In the genomic region with DNA sequence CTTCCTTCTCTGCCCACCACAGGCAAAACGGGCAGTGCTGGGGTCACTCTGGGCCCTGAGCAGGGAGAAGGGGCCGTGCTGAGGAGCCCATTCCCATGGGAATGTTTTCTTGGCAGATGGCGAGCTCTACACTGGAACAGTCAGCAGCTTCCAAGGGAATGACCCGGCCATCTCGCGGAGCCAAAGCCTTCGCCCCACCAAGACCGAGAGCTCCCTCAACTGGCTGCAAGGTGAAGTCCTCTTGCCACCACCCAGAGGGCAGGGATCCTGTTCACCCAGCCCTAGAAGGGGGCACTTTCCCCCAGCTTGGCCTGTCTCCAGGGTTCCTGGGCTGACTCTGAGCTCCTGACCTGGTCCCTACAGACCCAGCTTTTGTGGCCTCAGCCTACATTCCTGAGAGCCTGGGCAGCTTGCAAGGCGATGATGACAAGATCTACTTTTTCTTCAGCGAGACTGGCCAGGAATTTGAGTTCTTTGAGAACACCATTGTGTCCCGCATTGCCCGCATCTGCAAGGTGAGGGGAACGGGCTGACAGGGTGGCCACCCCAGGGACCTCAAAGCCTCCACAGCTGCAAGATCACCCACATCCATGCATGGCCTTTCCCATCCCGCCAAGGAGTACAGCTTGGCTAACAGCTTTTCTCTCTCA, we compare ENCODE assay signal across 10 cellular contexts. TPM values are rescaled to one million over a fixed set of nuclear protein-coding genes. Genes with fewer than 3 reads are reported as not detected.
DNase-seq lines count a peak whose midpoint lies in the region; FAIRE-seq and TF ChIP-seq lines count a peak whose summit lies in the region.
"Had no signal": no experiment of that assay in that cellular context is flagged by ENCODE, and none has a peak within 500 bp of the region (broad histone marks: within the 10 kb centered on the region; RNA-seq: fewer than 3 reads in every experiment).

No MANE protein-coding gene starts in this region.

- H2BK120ac ChIP-seq in H1 (replicated peaks; ENCODE audit: low read depth, low read length), result no peak overlapping the region

- intact Hi-C loops in transverse colon (cut with DNase I; ENCODE audit: low total_unique reads), result loop anchor here (10.0 kb wide), 1 partner anchor 467 kb away; the partner anchor contains the start of gene MESP1

- no peak overlapping the region for H3K4me2 ChIP-seq in H1 (ENCODE audit: insufficient read depth in 1 of 2, low read depth in 2 of 2, low read length in 2 of 2)

- peak overlapping the region; percentile 19; the same call in 1 of the 2 replicates for H3K18ac ChIP-seq in H1 (ENCODE audit: extremely low read depth, low read length)

- no peak overlapping the region for H3K14ac ChIP-seq in H1 (ENCODE audit: insufficient read length)

- H3K4me3 ChIP-seq in H1 (ENCODE audit: extremely low read depth in 1 of 4, insufficient read depth in 2 of 4, low read depth in 3 of 4, low read length in 4 of 4) (no peak overlapping the region), transverse colon (no peak overlapping the region)

- no peaks in the 10 kb centered on the region; the same call in 1 of the 2 replicates for H3K79me1 ChIP-seq in H1 (ENCODE audit: low read depth, low read length)

- H3K36me3 ChIP-seq in H1 (ENCODE audit: control insufficient read depth in 2 of 4, insufficient read depth in 4 of 4, low read length in 3 of 4) (peaks cover 13 to 30% (median 25%) of the 10 kb centered on the region in 4 experiments; a peak in 7 of 8 replicates), transverse colon (peaks cover 0 to 40% (median 16%) of the 10 kb centered on the region in 4 donors)

- H3K27ac ChIP-seq in H1 (ENCODE audit: low read depth, low read length) (no peak overlapping the region), transverse colon (peak overlapping the region; percentile 40 to 77 (median 53))

- POLR2A ChIA-PET in H1 (lab: Charles Lee; ENCODE audit: partially characterized antibody), result interaction anchor here (1.4 to 2.8 kb wide), 2 partner anchors 10 to 44 kb away, joined by 5 to 10 read pairs; partner anchors contain the start of gene NGRN

- TF ChIP-seq CTCF in H1 (IDR thresholded peaks at IDR 0.05; ENCODE audit: control extremely low read depth in 1 of 3, insufficient read depth in 1 of 3, low read depth in 1 of 3, low read length in 3 of 3), result peak; percentile 95
- TF ChIP-seq CTCF in transverse colon (IDR thresholded peaks at IDR 0.05), result peak; percentile 71 to 85 (median 75)

- H2BK15ac ChIP-seq in H1 (ENCODE audit: low read length), result no peak overlapping the region

- H2AK5ac ChIP-seq in H1 (ENCODE audit: low read depth, low read length), result no peak overlapping the region

- H3K23ac ChIP-seq in H1 (ENCODE audit: insufficient read length), result no peak overlapping the region

- in situ Hi-C loops in KBM-7 (cut with MboI; ENCODE audit: low pct_unique_long_range_greater_than_20kb, low sequenced_read_pairs) (no loop called here), transverse colon (cut with MboI; ENCODE audit: low pct_ligation_motif_present in 1 of 4, low pct_unique_long_range_greater_than_20kb in 1 of 4, low sequenced_read_pairs in 3 of 4) (loop anchor here in 1 of 4 donors (5.0 kb wide), 1 partner anchor 69 kb away; no protein-coding TSS in a partner anchor)

- FAIRE-seq in H1 (lab: Jason Lieb, UNC), result no peak
- FAIRE-seq: colon, G401.6 had no signal

- no peaks in the 10 kb centered on the region for H3K23me2 ChIP-seq in H1 (ENCODE audit: low read depth, low read length)

- H3K9me3 ChIP-seq in H1 (ENCODE audit: insufficient read depth in 2 of 2, low read depth in 1 of 2, low read length in 1 of 2) (no peaks in the 10 kb centered on the region), transverse colon (no peaks in the 10 kb centered on the region)

- no peak overlapping the region for H3K4ac ChIP-seq in H1 (replicated peaks; ENCODE audit: insufficient read length, low read depth, low read length)

- TF ChIP-seq EP300 in H1 (IDR thresholded peaks at IDR 0.05; ENCODE audit: borderline replicate concordance in 1 of 2, low read depth in 2 of 2, low read length in 2 of 2) (no peak), transverse colon (IDR thresholded peaks at IDR 0.05; ENCODE audit: low read depth) (no peak)

- DNase-seq in NCI-H2081 (lab: John Stamatoyannopoulos, UW) (peak; percentile 63 to 70), NCI-H2081 treated with DMSO at 0.1 percent for 48 hours (lab: John Stamatoyannopoulos, UW) (no peak), KBM-7 (peak; percentile 59), SHP77 (lab: John Stamatoyannopoulos, UW) (peak; percentile 67 to 75), H1 (ENCODE audit: low read depth in 1 of 2, low spot score in 2 of 2) (peak; percentile 72 to 83), lung microvascular endothelial cell (ENCODE audit: low read depth in 2 of 2) (peak; percentile 82 to 87), transverse colon (peak; percentile 80), OCI-M2 (lab: John Stamatoyannopoulos, UW; ENCODE audit: unreplicated experiment) (no peak)

- peaks cover 3% of the 10 kb centered on the region in 2 experiments for H4K20me1 ChIP-seq in H1 (replicated peaks in 1 of 2; ENCODE audit: control insufficient read depth in 1 of 2, insufficient read depth in 2 of 2, low read length in 2 of 2)

- H2BK12ac ChIP-seq in H1 (ENCODE audit: low read depth, low read length), result 0 out of 2 replicates have a peak overlapping the region, but pooled peaks have one; percentile 68

- H3K4me1 ChIP-seq in H1 (replicated peaks in 1 of 4; ENCODE audit: control insufficient read depth in 3 of 4, insufficient read depth in 4 of 4, low read length in 3 of 4) (peaks cover 0 to 2% (median under 1%) of the 10 kb centered on the region in 4 experiments; a peak in 2 of 7 replicates), transverse colon (peaks cover 3 to 14% (median 6%) of the 10 kb centered on the region in 4 donors)

- no peak overlapping the region for H4K91ac ChIP-seq in H1 (replicated peaks; ENCODE audit: insufficient read length, low read length)

- no peaks in the 10 kb centered on the region; a peak in 1 of 4 replicates for H3K79me2 ChIP-seq in H1 (ENCODE audit: control insufficient read depth in 1 of 2, insufficient read depth in 2 of 2, low read length in 2 of 2)

- no peak overlapping the region for H3K9ac ChIP-seq in H1 (replicated peaks in 1 of 4; ENCODE audit: extremely low read depth in 1 of 4, low read depth in 3 of 4, low read length in 3 of 4)

- H3K27me3 ChIP-seq in H1 (replicated peaks in 1 of 4; ENCODE audit: control insufficient read depth in 3 of 4, extremely low read depth in 1 of 4, insufficient read depth in 3 of 4, low read length in 3 of 4) (no peaks in the 10 kb centered on the region), transverse colon (no peaks in the 10 kb centered on the region)

- H3K56ac ChIP-seq in H1 (replicated peaks; ENCODE audit: insufficient read length, low read depth, low read length), result no peak overlapping the region

- TF ChIP-seq RAD21 in H1 (IDR thresholded peaks at IDR 0.05 in 1 of 2, conservative IDR thresholded peaks at IDR 0.05 in 1 of 2; ENCODE audit: low read depth in 2 of 2, low read length in 2 of 2), result peak; percentile 96 to 97

- TF ChIP-seq POLR2A in H1 (IDR thresholded peaks at IDR 0.05; ENCODE audit: control extremely low read depth in 1 of 2, low read depth in 2 of 2, low read length in 2 of 2) (no peak), transverse colon (IDR thresholded peaks at IDR 0.05) (no peak)

- CTCF ChIA-PET in H1 (lab: Charles Lee; ENCODE audit: partially characterized antibody), result interaction anchor here (0.5 to 12.3 kb wide), 41 partner anchors 9 to 533 kb away, joined by 3 to 182 read pairs (median 4); partner anchors contain the start of genes ARPIN, CIB1, GDPGP1 and SEMA4B

- H4K5ac ChIP-seq in H1 (ENCODE audit: insufficient read length, low read depth, low read length), result no peak overlapping the region

- H2AFZ ChIP-seq in H1 (ENCODE audit: low read length), result no peak overlapping the region

- peak overlapping the region; percentile 49; the same call in 1 of the 2 replicates for H2BK5ac ChIP-seq in H1 (ENCODE audit: low read depth, low read length)

- no peak overlapping the region; the same call in 1 of the 2 replicates for H4K8ac ChIP-seq in H1 (ENCODE audit: extremely low read depth, insufficient read depth, low read length)

- 59% methylated on average over 13 of the region's 14 CpGs; no CpG with 5 or more reads in 1 of the 2 experiments for WGBS in H1 (ENCODE audit: extremely low coverage in 1 of 2, insufficient coverage in 1 of 2, insufficient read length in 1 of 2, insufficient replicate concordance in 2 of 2, low coverage in 1 of 2, low lambda C conversion rate in 2 of 2, missing lambda C conversion rate in 1 of 2), 2 experiments
- 36 to 59% methylated on average over 2 to 14 of the region's 14 CpGs for WGBS in transverse colon (ENCODE audit: low coverage in 1 of 2), 2 donors

- no peak overlapping the region for H2BK20ac ChIP-seq in H1 (ENCODE audit: low read length)

RNA-seq across cellular contexts. Expression of gene CIB1, which starts 12.4 kb away (rescaled TPM):
- total RNA-seq in H1 (2021; fragmentation: NEBNext Ultra II Directional; extraction: Animal tissue kit (Norgen Biotek cat#: 25700)), result 26.0 and 29.1 TPM in 2 replicates
- 50.4 and 63.5 TPM in 2 replicates for polyA plus RNA-seq in H1 (2011; rRNA removed)
- polyA plus RNA-seq in H1 (2011; cell fraction: cytosol; rRNA removed), result 38.4 TPM
- 45.0 TPM for polyA plus RNA-seq in H1 (2011; cell fraction: nucleus; rRNA removed)
- 23.9 to 40.2 TPM (median 38.3 TPM) in 4 replicates for polyA plus RNA-seq in H1 (2012, experiment 1 of 2)
- polyA plus RNA-seq in H1 (2012, experiment 2 of 2), result 39.5 TPM
- 34.1 TPM for polyA plus RNA-seq in H1 (2013, experiment 1 of 2)
- polyA plus RNA-seq in H1 (2013, experiment 2 of 2), result 34.8 TPM
- 11.5 and 15.4 TPM in 2 replicates for polyA minus RNA-seq in H1 (2011; rRNA and poly(A)+ RNA removed)
- polyA minus RNA-seq in H1 (2011; cell fraction: cytosol; rRNA and poly(A)+ RNA removed), result 10.4 TPM
- polyA minus RNA-seq in H1 (2011; cell fraction: nucleus; rRNA and poly(A)+ RNA removed), result 5.3 TPM
- total RNA-seq in lung microvascular endothelial cell (31.2 and 36.0 TPM in 2 replicates), transverse colon (100 to 1,000 TPM in 3 of 4 donors, 10 to 100 TPM in 1; 38.4 to 156 (median 131) TPM)

RNA-seq across cellular contexts. Expression of gene GDPGP1, which starts 12.6 kb away (rescaled TPM):
- 3.7 and 5.6 TPM in 2 replicates for total RNA-seq in H1 (2021; fragmentation: NEBNext Ultra II Directional; extraction: Animal tissue kit (Norgen Biotek cat#: 25700))
- 1.8 and 3.0 TPM in 2 replicates for polyA plus RNA-seq in H1 (2011; rRNA removed)
- 2.1 TPM for polyA plus RNA-seq in H1 (2011; cell fraction: cytosol; rRNA removed)
- polyA plus RNA-seq in H1 (2011; cell fraction: nucleus; rRNA removed), result 4.1 TPM
- polyA plus RNA-seq in H1 (2012, experiment 1 of 2), result 2.3 to 4.1 TPM (median 3.7 TPM) in 4 replicates
- polyA plus RNA-seq in H1 (2012, experiment 2 of 2), result 2.6 TPM
- 1.9 TPM for polyA plus RNA-seq in H1 (2013, experiment 1 of 2)
- polyA plus RNA-seq in H1 (2013, experiment 2 of 2), result 1.5 TPM
- polyA minus RNA-seq in H1 (2011; rRNA and poly(A)+ RNA removed), result 9.6 and 10.3 TPM in 2 replicates
- 4.4 TPM for polyA minus RNA-seq in H1 (2011; cell fraction: cytosol; rRNA and poly(A)+ RNA removed)
- polyA minus RNA-seq in H1 (2011; cell fraction: nucleus; rRNA and poly(A)+ RNA removed), result 9.9 TPM
- 6.3 and 8.7 TPM in 2 replicates for total RNA-seq in lung microvascular endothelial cell
- total RNA-seq in transverse colon, result 10 to 100 TPM in 3 of 4 donors, 1 to 10 TPM in 1; 6.8 to 28.8 (median 21.3) TPM

RNA-seq across cellular contexts. Expression of gene SEMA4B, which starts 20.2 kb away (rescaled TPM):
- 42.7 and 43.6 TPM in 2 replicates for total RNA-seq in H1 (2021; fragmentation: NEBNext Ultra II Directional; extraction: Animal tissue kit (Norgen Biotek cat#: 25700))
- polyA plus RNA-seq in H1 (2011; rRNA removed), result 43.0 and 62.4 TPM in 2 replicates
- 31.1 TPM for polyA plus RNA-seq in H1 (2011; cell fraction: cytosol; rRNA removed)
- polyA plus RNA-seq in H1 (2011; cell fraction: nucleus; rRNA removed), result 103 TPM
- 29.8 to 49.9 TPM (median 46.1 TPM) in 4 replicates for polyA plus RNA-seq in H1 (2012, experiment 1 of 2)
- 37.6 TPM for polyA plus RNA-seq in H1 (2012, experiment 2 of 2)
- polyA plus RNA-seq in H1 (2013, experiment 1 of 2), result 71.9 TPM
- polyA plus RNA-seq in H1 (2013, experiment 2 of 2), result 65.7 TPM
- 34.0 and 63.8 TPM in 2 replicates for polyA minus RNA-seq in H1 (2011; rRNA and poly(A)+ RNA removed)
- polyA minus RNA-seq in H1 (2011; cell fraction: cytosol; rRNA and poly(A)+ RNA removed), result 52.3 TPM
- 41.9 TPM for polyA minus RNA-seq in H1 (2011; cell fraction: nucleus; rRNA and poly(A)+ RNA removed)
- total RNA-seq in lung microvascular endothelial cell (4.6 and 11.1 TPM in 2 replicates), transverse colon (100 to 1,000 TPM; 115 to 193 (median 134) TPM)

RNA-seq across cellular contexts. Expression of gene TTLL13, which starts 28.0 kb away (rescaled TPM):
- 0.19 TPM in 1 of 2 replicates, not detected in the other for total RNA-seq in H1 (2021; fragmentation: NEBNext Ultra II Directional; extraction: Animal tissue kit (Norgen Biotek cat#: 25700))
- polyA plus RNA-seq in H1 (2011; rRNA removed), result 0.03 and 0.05 TPM in 2 replicates
- polyA plus RNA-seq in H1 (2011; cell fraction: cytosol; rRNA removed), result not detected
- 0.16 TPM for polyA plus RNA-seq in H1 (2011; cell fraction: nucleus; rRNA removed)
- polyA plus RNA-seq in H1 (2012, experiment 1 of 2), result 0.39 TPM in 1 of 4 replicates, not detected in the others
- not detected for polyA plus RNA-seq in H1 (2012, experiment 2 of 2)
- polyA plus RNA-seq in H1 (2013, experiment 1 of 2), result 0.02 TPM
- polyA plus RNA-seq in H1 (2013, experiment 2 of 2), result 0.04 TPM
- polyA minus RNA-seq in H1 (2011; rRNA and poly(A)+ RNA removed), result 0.09 and 0.27 TPM in 2 replicates
- not detected for polyA minus RNA-seq in H1 (2011; cell fraction: cytosol; rRNA and poly(A)+ RNA removed)
- not detected for polyA minus RNA-seq in H1 (2011; cell fraction: nucleus; rRNA and poly(A)+ RNA removed)
- total RNA-seq in lung microvascular endothelial cell (under 0.01 TPM in 2 replicates), transverse colon (under 1 TPM in 1 of 4 donors, not detected in 3; 0.27 TPM)

RNA-seq across cellular contexts. Expression of gene NGRN, which starts 44.1 kb away (rescaled TPM):
- total RNA-seq in H1 (2021; fragmentation: NEBNext Ultra II Directional; extraction: Animal tissue kit (Norgen Biotek cat#: 25700)), result 101 and 102 TPM in 2 replicates
- 59.4 and 60.1 TPM in 2 replicates for polyA plus RNA-seq in H1 (2011; rRNA removed)
- 79.9 TPM for polyA plus RNA-seq in H1 (2011; cell fraction: cytosol; rRNA removed)
- polyA plus RNA-seq in H1 (2011; cell fraction: nucleus; rRNA removed), result 44.8 TPM
- polyA plus RNA-seq in H1 (2012, experiment 1 of 2), result 65.6 to 86.2 TPM (median 72.5 TPM) in 4 replicates
- 48.2 TPM for polyA plus RNA-seq in H1 (2012, experiment 2 of 2)
- 61.7 TPM for polyA plus RNA-seq in H1 (2013, experiment 1 of 2)
- polyA plus RNA-seq in H1 (2013, experiment 2 of 2), result 61.3 TPM
- polyA minus RNA-seq in H1 (2011; rRNA and poly(A)+ RNA removed), result 50.6 and 54.8 TPM in 2 replicates
- polyA minus RNA-seq in H1 (2011; cell fraction: cytosol; rRNA and poly(A)+ RNA removed), result 22.3 TPM
- polyA minus RNA-seq in H1 (2011; cell fraction: nucleus; rRNA and poly(A)+ RNA removed), result 29.1 TPM
- total RNA-seq in lung microvascular endothelial cell (45.5 and 91.7 TPM in 2 replicates), transverse colon (10 to 100 TPM; 27.7 to 58.3 (median 44.5) TPM)

Comparison
In these comparisons a context has a peak if more than half of its experiments do, and no peak if none do; other contexts are left out.
1. DNase-seq: peak in NCI-H2081 (2 of 2), KBM-7 (single experiment), SHP77 (2 of 2), H1 (2 of 2), lung microvascular endothelial cell (2 of 2) and transverse colon (single experiment); none in NCI-H2081 treated with DMSO at 0.1 percent for 48 hours (single experiment) and OCI-M2 (single experiment).